In genomic region chr3:177320765-177321247, GRCh38 we compare ENCODE assay signal across 9 cellular contexts.
A peak's percentile ranks its signal among the peaks of the same experiment; 100 is the strongest.
DNase-seq lines count a peak whose midpoint lies in the region; ATAC-seq and TF ChIP-seq lines count a peak whose summit lies in the region.
"Had no signal": no experiment of that assay in that cellular context is flagged by ENCODE, and none has a peak within 500 bp of the region (broad histone marks: within the 10 kb centered on the region; RNA-seq: fewer than 3 reads in every experiment).

No MANE protein-coding gene starts in this region.

- H4K20me1 ChIP-seq in PC-3 (ENCODE audit: low read length) (no peaks in the 10 kb centered on the region), neural progenitor cell (ENCODE audit: low read depth) (no peaks in the 10 kb centered on the region)

- H2AFZ ChIP-seq in PC-3 (ENCODE audit: low read length) (0 out of 2 replicates have a peak overlapping the region, but pooled peaks have one; percentile 21), neural progenitor cell (replicated peaks) (peak overlapping the region; percentile 5)

- no peak for DNase-seq in PC-3
- DNase-seq in neural progenitor cell (ENCODE audit: low spot score): no peak
- DNase-seq in NCI-H2107 (lab: John Stamatoyannopoulos, UW): no peak
- no peak for DNase-seq in activated effector memory CD4-positive, alpha-beta T cell treated with Interleukin-2 at 50 U/mL for 16 hours
- no peak for DNase-seq in NCI-H2029 (lab: John Stamatoyannopoulos, UW)
- DNase-seq: NCI-H2171 treated with DMSO at 0.1 percent for 48 hours had no signal

- no peaks in the 10 kb centered on the region for H3K27me3 ChIP-seq in PC-3 (ENCODE audit: low read length)
- no peaks in the 10 kb centered on the region for H3K27me3 ChIP-seq in neural progenitor cell

- BruUV-seq in PC-3 (replicated peaks; lab: Mats Ljungman, UMichigan): no TSS peak

- intact Hi-C loops in PC-3 (cut with micrococcal nuclease): no loop called here

- H3K4me2 ChIP-seq in PC-3 (ENCODE audit: low read length) (no peak overlapping the region), neural progenitor cell (no peak overlapping the region)

- H3K79me2 ChIP-seq in PC-3 (ENCODE audit: low read length): no peaks in the 10 kb centered on the region
- H3K79me2 ChIP-seq in neural progenitor cell (ENCODE audit: low read depth): no peaks in the 10 kb centered on the region

- POLR2A ChIA-PET in PC-3 (lab: Charles Lee; ENCODE audit: unreplicated experiment): interaction anchor here (0.6 kb wide), 1 partner anchor 37 kb away, joined by 3 read pairs; no protein-coding TSS in a partner anchor

- H3F3A ChIP-seq in PC-3 (ENCODE audit: low read length, unreplicated experiment): no peaks in the 10 kb centered on the region
- H3F3A ChIP-seq in neural progenitor cell (ENCODE audit: low read depth): peaks cover 7% of the 10 kb centered on the region

- no peaks in the 10 kb centered on the region for H3K9me2 ChIP-seq in PC-3 (replicated peaks; ENCODE audit: low read length)

- peaks cover 3% of the 10 kb centered on the region for H3K27me3 Mint-ChIP-seq in neural progenitor cell (ENCODE audit: insufficient read depth, low read depth)

- peaks cover 10% of the 10 kb centered on the region for H3K9me3 Mint-ChIP-seq in neural progenitor cell

- no peaks in the 10 kb centered on the region for H3K4me1 ChIP-seq in PC-3 (ENCODE audit: insufficient read depth, low read length)
- peaks cover 10% of the 10 kb centered on the region for H3K4me1 ChIP-seq in neural progenitor cell

- ATAC-seq in GM18867 (IDR thresholded peaks at IDR 0.05; ENCODE audit: unreplicated experiment): peak; percentile 44
- peak; percentile 43 for ATAC-seq in HG02588 (IDR thresholded peaks at IDR 0.05; ENCODE audit: unreplicated experiment)
- peak; percentile 43 for ATAC-seq in PC-3
- ATAC-seq in HG03039 (IDR thresholded peaks at IDR 0.05; ENCODE audit: unreplicated experiment): no peak

- H3K4me3 ChIP-seq in PC-3 (ENCODE audit: low read length) (no peak overlapping the region), neural progenitor cell (no peak overlapping the region)

- CTCF ChIA-PET in PC-3 (lab: Charles Lee): no interaction called here

- H3K36me3 Mint-ChIP-seq in neural progenitor cell: peaks cover 3% of the 10 kb centered on the region

- TF ChIP-seq CTCF in PC-3 (conservative IDR thresholded peaks at IDR 0.05; ENCODE audit: low read depth, low read length) (no peak), neural progenitor cell (IDR thresholded peaks at IDR 0.05) (no peak)

- H3K9me3 ChIP-seq in PC-3 (ENCODE audit: low read length) (no peaks in the 10 kb centered on the region), neural progenitor cell (ENCODE audit: low read depth) (no peaks in the 10 kb centered on the region)

- peaks cover 13% of the 10 kb centered on the region for H3K4me1 Mint-ChIP-seq in neural progenitor cell

- no peak overlapping the region for H3K4me3 Mint-ChIP-seq in neural progenitor cell

- no peak overlapping the region for H3K9ac ChIP-seq in PC-3 (ENCODE audit: low read length)
- no peak overlapping the region for H3K9ac ChIP-seq in neural progenitor cell

- H3K27ac ChIP-seq in PC-3 (ENCODE audit: low read length) (no peak overlapping the region), neural progenitor cell (no peak overlapping the region)

- H3K27ac Mint-ChIP-seq in neural progenitor cell: no peak overlapping the region

- H3K36me3 ChIP-seq in PC-3 (ENCODE audit: low read depth, low read length) (no peaks in the 10 kb centered on the region), neural progenitor cell (no peaks in the 10 kb centered on the region)
